Comparison of ENCODE assay signal across 15 cellular contexts in the genomic region with DNA sequence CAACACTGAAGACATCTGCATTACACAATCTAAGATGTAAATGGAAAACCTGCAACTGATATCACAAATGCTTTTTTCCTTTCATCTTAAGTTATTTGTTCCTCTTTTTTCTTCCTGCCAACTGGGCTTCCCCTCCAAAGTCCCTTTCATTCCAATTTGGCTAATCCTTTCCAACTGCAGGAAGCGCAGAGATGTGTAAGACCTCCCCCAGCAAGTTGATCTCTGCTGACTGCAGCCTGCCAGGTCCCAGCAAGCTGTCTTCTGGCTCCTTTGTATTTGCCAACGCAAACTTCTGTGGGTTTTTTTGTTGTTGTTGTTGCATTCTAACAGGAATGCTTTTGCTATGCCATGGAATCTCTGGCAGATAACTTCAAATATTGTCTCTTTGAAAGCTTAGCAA. TPM values are rescaled to one million over a fixed set of nuclear protein-coding genes. Genes with fewer than 3 reads are reported as not detected.
A peak's percentile ranks its signal among the peaks of the same experiment; 100 is the strongest.
DNase-seq lines count a peak whose midpoint lies in the region; ATAC-seq and TF ChIP-seq lines count a peak whose summit lies in the region.
"Had no signal": no experiment of that assay in that cellular context is flagged by ENCODE, and none has a peak within 500 bp of the region (broad histone marks: within the 10 kb centered on the region; RNA-seq: fewer than 3 reads in every experiment).

No MANE protein-coding gene starts in this region.

- H3K36me3 ChIP-seq in ectodermal cell (ENCODE audit: control insufficient read depth, insufficient read depth, low read length), result no peaks in the 10 kb centered on the region
- H3K36me3 ChIP-seq in effector memory CD4-positive, alpha-beta T cell (ENCODE audit: control insufficient read depth, insufficient read depth, low read length), result no peaks in the 10 kb centered on the region
- H3K36me3 ChIP-seq: sigmoid colon had no signal

- no peaks in the 10 kb centered on the region for H3K27me3 ChIP-seq in ectodermal cell (ENCODE audit: control insufficient read depth, insufficient read depth, low read length, poor library complexity, severe bottlenecking)
- H3K27me3 ChIP-seq in effector memory CD4-positive, alpha-beta T cell (replicated peaks; ENCODE audit: control insufficient read depth, insufficient read depth, low read length, poor library complexity, severe bottlenecking), result no peaks in the 10 kb centered on the region

- H3K9me3 Mint-ChIP-seq in nephron, result no peaks in the 10 kb centered on the region

- peak overlapping the region; percentile 64 for H3K27ac ChIP-seq in ectodermal cell (ENCODE audit: insufficient read depth, low read depth, low read length, poor library complexity, severe bottlenecking)
- H3K27ac ChIP-seq in effector memory CD4-positive, alpha-beta T cell (ENCODE audit: insufficient read depth, low read length, poor library complexity, severe bottlenecking), result no peak overlapping the region
- H3K27ac ChIP-seq: sigmoid colon had no signal

- H3K36me3 Mint-ChIP-seq in nephron (ENCODE audit: low read depth), result no peaks in the 10 kb centered on the region
- H3K36me3 Mint-ChIP-seq: T-cell had no signal

- 0 to 4% methylated on average over 2 of the region's 2 CpGs for whole genome bisulfite sequencing in ectodermal cell, 2 experiments

- peak overlapping the region in 2 of 3 experiments; percentile 27 to 73 for H3K27ac Mint-ChIP-seq in nephron
- H3K27ac Mint-ChIP-seq: T-cell had no signal

- H3K9me3 ChIP-seq in ectodermal cell (ENCODE audit: control insufficient read depth, low read length), result no peaks in the 10 kb centered on the region
- H3K9me3 ChIP-seq in effector memory CD4-positive, alpha-beta T cell (ENCODE audit: control insufficient read depth, low read length), result no peaks in the 10 kb centered on the region
- H3K9me3 ChIP-seq: sigmoid colon had no signal

- DNase-seq in ELF-1 (ENCODE audit: low read depth, low spot score) (peak; percentile 15), NCI-H69 (lab: John Stamatoyannopoulos, UW) (peak; percentile 7), DMS114 treated with DMSO at 0.1 percent for 48 hours (lab: John Stamatoyannopoulos, UW; ENCODE audit: unreplicated experiment) (no peak)
- no peak for DNase-seq in effector memory CD4-positive, alpha-beta T cell
- DNase-seq in activated CD4-positive, alpha-beta T cell treated with anti-CD3 and anti-CD28 coated beads, Interleukin-2, amount 50 U/mL, for 4 hours, result no peak
- DNase-seq: DMS 273 treated with DMSO at 0.1 percent for 48 hours; NCI-H774; RPMI8226; sigmoid colon; stimulated activated CD4-positive, alpha-beta T cell treated with anti-CD3 and anti-CD28 coated beads, Interleukin-2, amount 100 ng/mL, for 24 hours; substantia nigra; T-cell had no signal

- no peak for ATAC-seq in GM21367 (IDR thresholded peaks at IDR 0.05; ENCODE audit: unreplicated experiment)
- ATAC-seq: T-cell had no signal

- peaks cover 21% of the 10 kb centered on the region for H3K4me1 ChIP-seq in ectodermal cell (ENCODE audit: control insufficient read depth, insufficient read depth, low read length)
- H3K4me1 ChIP-seq in effector memory CD4-positive, alpha-beta T cell (ENCODE audit: control insufficient read depth, insufficient read depth, low read length, poor library complexity, severe bottlenecking), result no peaks in the 10 kb centered on the region
- H3K4me1 ChIP-seq: sigmoid colon had no signal

- no peak for TF ChIP-seq CTCF in nephron (IDR thresholded peaks at IDR 0.05; ENCODE audit: unreplicated experiment in 3 of 3)

- H3K4me3 ChIP-seq in ectodermal cell (ENCODE audit: insufficient read depth, low read depth, low read length), result no peak overlapping the region
- no peak overlapping the region for H3K4me3 ChIP-seq in effector memory CD4-positive, alpha-beta T cell (ENCODE audit: insufficient read depth, low read depth, low read length, poor library complexity, severe bottlenecking)
- H3K4me3 ChIP-seq: sigmoid colon had no signal

- H3K27me3 Mint-ChIP-seq in nephron (ENCODE audit: low read depth), result no peaks in the 10 kb centered on the region
- H3K27me3 Mint-ChIP-seq: T-cell had no signal

- no peak overlapping the region for H3K4me3 Mint-ChIP-seq in nephron
- H3K4me3 Mint-ChIP-seq: T-cell had no signal

- peaks cover 9% of the 10 kb centered on the region for H3K4me1 Mint-ChIP-seq in nephron
- H3K4me1 Mint-ChIP-seq: T-cell had no signal

RNA-seq across cellular contexts. Expression of a gene that starts 38.5 kb away (rescaled TPM):
- 9.3 TPM for polyA plus RNA-seq in ectodermal cell (2013, experiment 1 of 4)
- polyA plus RNA-seq in ectodermal cell (2013, experiment 2 of 4), result 4.4 TPM
- polyA plus RNA-seq in ectodermal cell (2013, experiment 3 of 4), result 5.1 TPM
- polyA plus RNA-seq in ectodermal cell (2013, experiment 4 of 4), result 6.3 TPM

Comparison
In these comparisons a context has a peak if more than half of its experiments do, and no peak if none do; other contexts are left out.
1. DNase-seq: peak in ELF-1 (single experiment) and NCI-H69 (single experiment); none in DMS114 treated with DMSO at 0.1 percent for 48 hours (single experiment), effector memory CD4-positive, alpha-beta T cell (0 of 3) and activated CD4-positive, alpha-beta T cell treated with anti-CD3 and anti-CD28 coated beads, Interleukin-2, amount 50 U/mL, for 4 hours (0 of 2).